In the genomic region with DNA sequence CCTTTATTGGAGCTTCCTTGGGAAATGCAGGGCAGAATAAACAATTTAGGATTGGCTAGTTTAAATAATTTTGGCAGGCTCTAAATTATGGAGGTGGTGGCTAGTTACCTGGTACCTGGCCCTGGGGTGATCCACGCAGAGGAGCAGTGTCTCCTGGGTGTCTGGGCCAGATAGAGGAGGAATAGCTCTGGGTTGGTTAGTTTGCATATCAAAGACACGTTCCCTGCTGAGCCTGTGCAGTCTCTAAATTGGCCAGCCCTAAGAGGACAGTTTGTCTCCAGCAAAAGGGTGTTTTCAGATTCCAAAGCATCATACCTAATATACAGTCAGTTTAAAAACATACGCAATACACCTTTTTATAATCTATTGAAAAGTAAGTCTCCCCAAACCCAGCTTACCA, we compare ENCODE assay signal across 19 cellular contexts.
DNase-seq lines count a peak whose midpoint lies in the region; ATAC-seq and TF ChIP-seq lines count a peak whose summit lies in the region.
"Had no signal": no experiment of that assay in that cellular context is flagged by ENCODE, and none has a peak within 500 bp of the region (broad histone marks: within the 10 kb centered on the region; RNA-seq: fewer than 3 reads in every experiment).

No MANE protein-coding gene starts in this region.

- H3K4me1 ChIP-seq in suprapubic skin: no peaks in the 10 kb centered on the region
- H3K4me1 ChIP-seq: BE2C had no signal

- no peak for TF ChIP-seq POLR2A in suprapubic skin (IDR thresholded peaks at IDR 0.05)

- no peaks in the 10 kb centered on the region for H3K27me3 ChIP-seq in H7 (ENCODE audit: control insufficient read depth, insufficient read depth, low read length)
- H3K27me3 ChIP-seq in suprapubic skin: no peaks in the 10 kb centered on the region
- H3K27me3 ChIP-seq: BE2C had no signal

- POLR2A ChIA-PET in WTC11 (lab: Charles Lee): no interaction called here
- POLR2A ChIA-PET in activated CD4-positive, alpha-beta memory T cell treated with anti-CD3 and anti-CD28 coated beads for 36 hours (lab: Charles Lee): no interaction called here

- no peaks in the 10 kb centered on the region for H3K36me3 ChIP-seq in H7 (replicated peaks; ENCODE audit: control insufficient read depth, insufficient read depth, low read length)
- H3K36me3 ChIP-seq in suprapubic skin: peaks cover 19% of the 10 kb centered on the region
- H3K36me3 ChIP-seq: BE2C had no signal

- peaks cover 14% of the 10 kb centered on the region for H3K4me1 Mint-ChIP-seq in WTC11
- H3K4me1 Mint-ChIP-seq in stimulated activated effector memory CD8-positive, alpha-beta T cell treated with anti-CD3 and anti-CD28 coated beads, Interleukin-12 subunit alpha, Interleukin-12 subunit beta, amount 100 ng/mL, for 72 hours: peaks cover 12% of the 10 kb centered on the region
- H3K4me1 Mint-ChIP-seq in activated CD4-positive, alpha-beta memory T cell treated with anti-CD3 and anti-CD28 coated beads for 36 hours (ENCODE audit: low read depth): peaks cover 12% of the 10 kb centered on the region
- H3K4me1 Mint-ChIP-seq: CD4-positive, CD25-positive, alpha-beta regulatory T cell; CD8-positive, alpha-beta memory T cell had no signal

- H3K9me3 Mint-ChIP-seq in WTC11: no peaks in the 10 kb centered on the region
- no peaks in the 10 kb centered on the region for H3K9me3 Mint-ChIP-seq in stimulated activated effector memory CD8-positive, alpha-beta T cell treated with anti-CD3 and anti-CD28 coated beads, Interleukin-12 subunit alpha, Interleukin-12 subunit beta, amount 100 ng/mL, for 72 hours
- H3K9me3 Mint-ChIP-seq in activated CD4-positive, alpha-beta memory T cell treated with anti-CD3 and anti-CD28 coated beads for 36 hours: no peaks in the 10 kb centered on the region
- H3K9me3 Mint-ChIP-seq: CD8-positive, alpha-beta memory T cell had no signal

- no peak overlapping the region for H3K4me3 Mint-ChIP-seq in WTC11
- H3K4me3 Mint-ChIP-seq in stimulated activated effector memory CD8-positive, alpha-beta T cell treated with anti-CD3 and anti-CD28 coated beads, Interleukin-12 subunit alpha, Interleukin-12 subunit beta, amount 100 ng/mL, for 72 hours: no peak overlapping the region
- H3K4me3 Mint-ChIP-seq in activated CD4-positive, alpha-beta memory T cell treated with anti-CD3 and anti-CD28 coated beads for 36 hours: no peak overlapping the region
- H3K4me3 Mint-ChIP-seq: CD4-positive, CD25-positive, alpha-beta regulatory T cell; CD8-positive, alpha-beta memory T cell had no signal

- DNase-seq in H7 (peak; percentile 74), WTC11 (ENCODE audit: low spot score) (no peak), iPS-NIHi11 (ENCODE audit: low spot score) (peak; percentile 33), suprapubic skin (ENCODE audit: low spot score in 2 of 2) (no peak)
- no peak for DNase-seq in stimulated activated effector memory CD8-positive, alpha-beta T cell treated with anti-CD3 and anti-CD28 coated beads, Interleukin-12 subunit alpha, Interleukin-12 subunit beta, amount 100 ng/mL, for 72 hours (ENCODE audit: low spot score in 2 of 2)
- no peak for DNase-seq in activated CD4-positive, alpha-beta memory T cell treated with anti-CD3 and anti-CD28 coated beads for 36 hours
- DNase-seq: ACHN; BE2C; C1 segment of cervical spinal cord; CD4-positive, CD25-positive, alpha-beta regulatory T cell; CD8-positive, alpha-beta memory T cell; COR-L47; DMS 273 treated with DMSO at 0.1 percent for 48 hours; DMS53; DND-41; EL; HCEC 1CT had no signal

- TF ChIP-seq EP300 in suprapubic skin (IDR thresholded peaks at IDR 0.05): no peak

- H3K27me3 Mint-ChIP-seq in WTC11 (ENCODE audit: low read depth): no peaks in the 10 kb centered on the region
- no peaks in the 10 kb centered on the region for H3K27me3 Mint-ChIP-seq in activated CD4-positive, alpha-beta memory T cell treated with anti-CD3 and anti-CD28 coated beads for 36 hours
- H3K27me3 Mint-ChIP-seq: CD4-positive, CD25-positive, alpha-beta regulatory T cell had no signal

- H3K36me3 Mint-ChIP-seq in WTC11: peaks cover 8% of the 10 kb centered on the region; the same call in 1 of the 2 replicates
- H3K36me3 Mint-ChIP-seq in stimulated activated effector memory CD8-positive, alpha-beta T cell treated with anti-CD3 and anti-CD28 coated beads, Interleukin-12 subunit alpha, Interleukin-12 subunit beta, amount 100 ng/mL, for 72 hours: no peaks in the 10 kb centered on the region
- H3K36me3 Mint-ChIP-seq in activated CD4-positive, alpha-beta memory T cell treated with anti-CD3 and anti-CD28 coated beads for 36 hours: no peaks in the 10 kb centered on the region
- H3K36me3 Mint-ChIP-seq: CD4-positive, CD25-positive, alpha-beta regulatory T cell; CD8-positive, alpha-beta memory T cell had no signal

- no peak overlapping the region for H3K27ac Mint-ChIP-seq in WTC11
- H3K27ac Mint-ChIP-seq in stimulated activated effector memory CD8-positive, alpha-beta T cell treated with anti-CD3 and anti-CD28 coated beads, Interleukin-12 subunit alpha, Interleukin-12 subunit beta, amount 100 ng/mL, for 72 hours: peak overlapping the region; percentile 13
- H3K27ac Mint-ChIP-seq in activated CD4-positive, alpha-beta memory T cell treated with anti-CD3 and anti-CD28 coated beads for 36 hours: no peak overlapping the region
- H3K27ac Mint-ChIP-seq: CD4-positive, CD25-positive, alpha-beta regulatory T cell; CD8-positive, alpha-beta memory T cell had no signal

- TF ChIP-seq CTCF in WTC11 (IDR thresholded peaks at IDR 0.05): no peak
- no peak for TF ChIP-seq CTCF in suprapubic skin (IDR thresholded peaks at IDR 0.05)

- no peak overlapping the region for H3K4me3 ChIP-seq in H7 (ENCODE audit: insufficient read depth, low read depth, low read length)
- no peak overlapping the region for H3K4me3 ChIP-seq in suprapubic skin

- ATAC-seq in WTC11 (peak; percentile 64), HG03095 (IDR thresholded peaks at IDR 0.05; ENCODE audit: unreplicated experiment) (no peak)
- no peak for ATAC-seq in stimulated activated effector memory CD8-positive, alpha-beta T cell treated with anti-CD3 and anti-CD28 coated beads, Interleukin-12 subunit alpha, Interleukin-12 subunit beta, amount 100 ng/mL, for 72 hours

- H3K27ac ChIP-seq in suprapubic skin: no peak overlapping the region
- H3K27ac ChIP-seq: HL-60 had no signal

- CTCF ChIA-PET in WTC11 (lab: Charles Lee): interaction anchor here (0.9 to 1.0 kb wide), 2 partner anchors 33 to 160 kb away, joined by 3 read pairs; no protein-coding TSS in a partner anchor
- CTCF ChIA-PET in activated CD4-positive, alpha-beta memory T cell treated with anti-CD3 and anti-CD28 coated beads for 36 hours (lab: Charles Lee): interaction anchor here (1.0 kb wide), 1 partner anchor 33 kb away, joined by 3 read pairs; no protein-coding TSS in a partner anchor

- intact Hi-C loops in activated CD4-positive, alpha-beta memory T cell treated with anti-CD3 and anti-CD28 coated beads for 36 hours (cut with micrococcal nuclease): no loop called here

- 93% methylated on average over 3 of the region's 3 CpGs for WGBS in suprapubic skin

- no peaks in the 10 kb centered on the region for H3K9me3 ChIP-seq in suprapubic skin
- H3K9me3 ChIP-seq: BE2C had no signal

TF ChIP-seq in WTC11, 78 proteins besides CTCF, POLR2A, EP300 and RAD21 (continues in another document):
- TF ChIP-seq MXD4 (CRISPR knock-in tag; IDR thresholded peaks at IDR 0.05; ENCODE audit: borderline replicate concordance) (no peak), EMX1 (CRISPR knock-in tag; IDR thresholded peaks at IDR 0.05) (no peak), CBFB (CRISPR knock-in tag; IDR thresholded peaks at IDR 0.05; ENCODE audit: low read depth) (no peak)
- TF ChIP-seq, protein P1, sequence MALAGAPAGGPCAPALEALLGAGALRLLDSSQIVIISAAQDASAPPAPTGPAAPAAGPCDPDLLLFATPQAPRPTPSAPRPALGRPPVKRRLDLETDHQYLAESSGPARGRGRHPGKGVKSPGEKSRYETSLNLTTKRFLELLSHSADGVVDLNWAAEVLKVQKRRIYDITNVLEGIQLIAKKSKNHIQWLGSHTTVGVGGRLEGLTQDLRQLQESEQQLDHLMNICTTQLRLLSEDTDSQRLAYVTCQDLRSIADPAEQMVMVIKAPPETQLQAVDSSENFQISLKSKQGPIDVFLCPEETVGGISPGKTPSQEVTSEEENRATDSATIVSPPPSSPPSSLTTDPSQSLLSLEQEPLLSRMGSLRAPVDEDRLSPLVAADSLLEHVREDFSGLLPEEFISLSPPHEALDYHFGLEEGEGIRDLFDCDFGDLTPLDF (CRISPR knock-in tag; IDR thresholded peaks at IDR 0.05): no peak
- TF ChIP-seq, protein P2, sequence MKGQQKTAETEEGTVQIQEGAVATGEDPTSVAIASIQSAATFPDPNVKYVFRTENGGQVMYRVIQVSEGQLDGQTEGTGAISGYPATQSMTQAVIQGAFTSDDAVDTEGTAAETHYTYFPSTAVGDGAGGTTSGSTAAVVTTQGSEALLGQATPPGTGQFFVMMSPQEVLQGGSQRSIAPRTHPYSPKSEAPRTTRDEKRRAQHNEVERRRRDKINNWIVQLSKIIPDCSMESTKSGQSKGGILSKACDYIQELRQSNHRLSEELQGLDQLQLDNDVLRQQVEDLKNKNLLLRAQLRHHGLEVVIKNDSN (CRISPR knock-in tag; IDR thresholded peaks at IDR 0.05): no peak
- TF ChIP-seq, protein P3, sequence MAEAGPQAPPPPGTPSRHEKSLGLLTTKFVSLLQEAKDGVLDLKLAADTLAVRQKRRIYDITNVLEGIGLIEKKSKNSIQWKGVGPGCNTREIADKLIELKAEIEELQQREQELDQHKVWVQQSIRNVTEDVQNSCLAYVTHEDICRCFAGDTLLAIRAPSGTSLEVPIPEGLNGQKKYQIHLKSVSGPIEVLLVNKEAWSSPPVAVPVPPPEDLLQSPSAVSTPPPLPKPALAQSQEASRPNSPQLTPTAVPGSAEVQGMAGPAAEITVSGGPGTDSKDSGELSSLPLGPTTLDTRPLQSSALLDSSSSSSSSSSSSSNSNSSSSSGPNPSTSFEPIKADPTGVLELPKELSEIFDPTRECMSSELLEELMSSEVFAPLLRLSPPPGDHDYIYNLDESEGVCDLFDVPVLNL (CRISPR knock-in tag; IDR thresholded peaks at IDR 0.05; ENCODE audit: borderline replicate concordance, low read depth): no peak

Comparison
In these comparisons a context has a peak if more than half of its experiments do, and no peak if none do; other contexts are left out.
1. DNase-seq: peak in H7 (single experiment) and iPS-NIHi11 (single experiment); none in WTC11 (single experiment), stimulated activated effector memory CD8-positive, alpha-beta T cell treated with anti-CD3 and anti-CD28 coated beads, Interleukin-12 subunit alpha, Interleukin-12 subunit beta, amount 100 ng/mL, for 72 hours (0 of 2), activated CD4-positive, alpha-beta memory T cell treated with anti-CD3 and anti-CD28 coated beads for 36 hours (single experiment) and suprapubic skin (0 of 2).